In genomic region chr16:4706871-4707270, GRCh38 we compare ENCODE assay signal across 18 cellular contexts. TPM values are rescaled to one million over a fixed set of nuclear protein-coding genes. Genes with fewer than 3 reads are reported as not detected.
DNase-seq lines count a peak whose midpoint lies in the region; ATAC-seq and TF ChIP-seq lines count a peak whose summit lies in the region.
"Had no signal": no experiment of that assay in that cellular context is flagged by ENCODE, and none has a peak within 500 bp of the region (broad histone marks: within the 10 kb centered on the region; RNA-seq: fewer than 3 reads in every experiment).

No MANE protein-coding gene starts in this region.

- no peak overlapping the region for H3K4me3 Mint-ChIP-seq in activated T-cell treated with anti-CD3 and anti-CD28 coated beads, Interleukin-2, amount 50 U/mL, for 24 hours
- no peak overlapping the region for H3K4me3 Mint-ChIP-seq in activated T-cell treated with anti-CD3 and anti-CD28 coated beads, Interleukin-2, amount 50 U/mL, for 72 hours
- no peak overlapping the region for H3K4me3 Mint-ChIP-seq in WTC11
- H3K4me3 Mint-ChIP-seq: GM23338 had no signal

- POLR2A ChIA-PET in WTC11 (lab: Charles Lee), result interaction anchor here (0.7 kb wide), 1 partner anchor 31 kb away, joined by 3 read pairs; no protein-coding TSS in a partner anchor

- no peaks in the 10 kb centered on the region for H3K27me3 Mint-ChIP-seq in activated T-cell treated with anti-CD3 and anti-CD28 coated beads, Interleukin-2, amount 50 U/mL, for 24 hours
- H3K27me3 Mint-ChIP-seq in activated T-cell treated with anti-CD3 and anti-CD28 coated beads, Interleukin-2, amount 50 U/mL, for 72 hours (ENCODE audit: low read depth), result no peaks in the 10 kb centered on the region
- H3K27me3 Mint-ChIP-seq in WTC11 (ENCODE audit: low read depth), result no peaks in the 10 kb centered on the region

- DNase-seq in activated T-cell treated with anti-CD3 and anti-CD28 coated beads, Interleukin-2, amount 50 U/mL, for 24 hours, result no peak
- no peak for DNase-seq in activated T-cell treated with anti-CD3 and anti-CD28 coated beads, Interleukin-2, amount 50 U/mL, for 72 hours
- DNase-seq in WTC11 (ENCODE audit: low spot score) (no peak), inferior parietal cortex (ENCODE audit: extremely low spot score) (peak; percentile 29), superior temporal gyrus (ENCODE audit: extremely low spot score) (peak; percentile 25), foreskin fibroblast (no peak)
- no peak for DNase-seq in activated CD4-positive, alpha-beta T cell treated with anti-CD3 and anti-CD28 coated beads, Interleukin-2, amount 50 U/mL, for 48 hours
- DNase-seq: DMS79 treated with DMSO at 0.1 percent for 48 hours; KG1; NCI-H1436; NCI-H2029 treated with DMSO at 0.1 percent for 48 hours; NCI-H2171 treated with DMSO at 0.1 percent for 48 hours; NCI-H446 treated with DMSO at 0.1 percent for 48 hours; NK-92 treated with Interleukin-12 subunit alpha and Interleukin-12 subunit beta, amount 100 ng/mL, for 24 hours had no signal

- no peaks in the 10 kb centered on the region for H3K9me3 Mint-ChIP-seq in activated T-cell treated with anti-CD3 and anti-CD28 coated beads, Interleukin-2, amount 50 U/mL, for 24 hours
- no peaks in the 10 kb centered on the region for H3K9me3 Mint-ChIP-seq in activated T-cell treated with anti-CD3 and anti-CD28 coated beads, Interleukin-2, amount 50 U/mL, for 72 hours
- no peaks in the 10 kb centered on the region for H3K9me3 Mint-ChIP-seq in WTC11
- H3K9me3 Mint-ChIP-seq: GM23338 had no signal

- TF ChIP-seq CTCF in WTC11 (IDR thresholded peaks at IDR 0.05) (no peak), foreskin fibroblast (IDR thresholded peaks at IDR 0.05; ENCODE audit: low read depth, low read length) (no peak)

- no peak for ATAC-seq in activated T-cell treated with anti-CD3 and anti-CD28 coated beads, Interleukin-2, amount 50 U/mL, for 72 hours (replicated peaks in 1 of 2)
- ATAC-seq in WTC11, result no peak
- no peak for ATAC-seq in HG02610 (IDR thresholded peaks at IDR 0.05; ENCODE audit: unreplicated experiment)
- ATAC-seq: GM23338 had no signal

- H3K27ac Mint-ChIP-seq in activated T-cell treated with anti-CD3 and anti-CD28 coated beads, Interleukin-2, amount 50 U/mL, for 24 hours, result peak overlapping the region; percentile 1
- no peak overlapping the region for H3K27ac Mint-ChIP-seq in activated T-cell treated with anti-CD3 and anti-CD28 coated beads, Interleukin-2, amount 50 U/mL, for 72 hours
- peak overlapping the region; percentile 77 for H3K27ac Mint-ChIP-seq in WTC11
- H3K27ac Mint-ChIP-seq: GM23338 had no signal

- no peaks in the 10 kb centered on the region for H3K4me1 Mint-ChIP-seq in activated T-cell treated with anti-CD3 and anti-CD28 coated beads, Interleukin-2, amount 50 U/mL, for 24 hours (ENCODE audit: low read depth)
- no peaks in the 10 kb centered on the region for H3K4me1 Mint-ChIP-seq in activated T-cell treated with anti-CD3 and anti-CD28 coated beads, Interleukin-2, amount 50 U/mL, for 72 hours (ENCODE audit: low read depth)
- no peaks in the 10 kb centered on the region for H3K4me1 Mint-ChIP-seq in WTC11
- H3K4me1 Mint-ChIP-seq: GM23338 had no signal

- H3K4me3 ChIP-seq in foreskin fibroblast (ENCODE audit: low read depth in 1 of 2, low read length in 2 of 2), result no peak overlapping the region
- H3K4me3 ChIP-seq: BLaER1 treated with 17β-estradiol and CSF1 and Interleukin-3, amounts not matched to agents 10 nM and 100 nM; GM23338 had no signal

- CTCF ChIA-PET in WTC11 (lab: Charles Lee), result interaction anchor here (1.1 to 1.3 kb wide), 3 partner anchors 12 to 249 kb away, joined by 4 to 7 read pairs (median 6); no protein-coding TSS in a partner anchor

- peaks cover 62% of the 10 kb centered on the region for H3K36me3 Mint-ChIP-seq in activated T-cell treated with anti-CD3 and anti-CD28 coated beads, Interleukin-2, amount 50 U/mL, for 24 hours (ENCODE audit: low read depth)
- H3K36me3 Mint-ChIP-seq in activated T-cell treated with anti-CD3 and anti-CD28 coated beads, Interleukin-2, amount 50 U/mL, for 72 hours (ENCODE audit: insufficient read depth in 2 of 2), result peaks cover 3 to 12% of the 10 kb centered on the region in 2 donors
- peaks cover 40% of the 10 kb centered on the region for H3K36me3 Mint-ChIP-seq in WTC11

TF ChIP-seq in WTC11, 78 proteins besides CTCF, POLR2A, EP300 and RAD21:
- TF ChIP-seq ZNF232 (CRISPR knock-in tag; IDR thresholded peaks at IDR 0.05), result no peak
- TF ChIP-seq TEAD1 (CRISPR knock-in tag; IDR thresholded peaks at IDR 0.05), result no peak
- TF ChIP-seq IRF2 (CRISPR knock-in tag; IDR thresholded peaks at IDR 0.05; ENCODE audit: borderline replicate concordance, low read depth), result no peak
- TF ChIP-seq FOXP1 (CRISPR knock-in tag; IDR thresholded peaks at IDR 0.05; ENCODE audit: borderline replicate concordance), result no peak
- no peak for TF ChIP-seq AR (CRISPR knock-in tag; IDR thresholded peaks at IDR 0.05)
- no peak for TF ChIP-seq SP1 (CRISPR knock-in tag; conservative IDR thresholded peaks at IDR 0.05)
- no peak for TF ChIP-seq NR1H2 (CRISPR knock-in tag; IDR thresholded peaks at IDR 0.05)
- TF ChIP-seq ZNF423 (CRISPR knock-in tag; IDR thresholded peaks at IDR 0.05), result no peak
- TF ChIP-seq ZBTB43 (CRISPR knock-in tag; IDR thresholded peaks at IDR 0.05), result no peak
- no peak for TF ChIP-seq CBFB (CRISPR knock-in tag; IDR thresholded peaks at IDR 0.05; ENCODE audit: low read depth)
- no peak for TF ChIP-seq ZNF263 (CRISPR knock-in tag; IDR thresholded peaks at IDR 0.05; ENCODE audit: low read depth)

RNA-seq across cellular contexts. Expression of gene NUDT16L1, which starts 13.5 kb away (rescaled TPM):
- 10 to 100 TPM; 22.8 to 28.0 TPM for total RNA-seq in activated T-cell treated with anti-CD3 and anti-CD28 coated beads, Interleukin-2, amount 50 U/mL, for 72 hours
- total RNA-seq in WTC11 (2021), result 41.8 to 45.8 TPM (median 42.0 TPM) in 3 replicates

RNA-seq across cellular contexts. Expression of gene ANKS3, which starts 27.2 kb away (rescaled TPM):
- total RNA-seq in activated T-cell treated with anti-CD3 and anti-CD28 coated beads, Interleukin-2, amount 50 U/mL, for 72 hours, result 10 to 100 TPM; 18.0 to 20.6 TPM
- total RNA-seq in WTC11 (2021), result 28.6 to 35.6 TPM (median 31.5 TPM) in 3 replicates

RNA-seq across cellular contexts. Expression of gene DNAAF8, which starts 27.5 kb away (rescaled TPM):
- under 1 TPM in 1 of 2 donors, not detected in 1; 0.48 TPM for total RNA-seq in activated T-cell treated with anti-CD3 and anti-CD28 coated beads, Interleukin-2, amount 50 U/mL, for 72 hours
- 0.09 to 0.41 TPM (median 0.14 TPM) in 3 replicates for total RNA-seq in WTC11 (2021)
- total RNA-seq: G401 had no signal

Comparison
In these comparisons a context has a peak if more than half of its experiments do, and no peak if none do; other contexts are left out.
1. DNase-seq: peak in inferior parietal cortex (single experiment) and superior temporal gyrus (single experiment); none in activated T-cell treated with anti-CD3 and anti-CD28 coated beads, Interleukin-2, amount 50 U/mL, for 24 hours (single experiment), activated T-cell treated with anti-CD3 and anti-CD28 coated beads, Interleukin-2, amount 50 U/mL, for 72 hours (0 of 2), WTC11 (single experiment), activated CD4-positive, alpha-beta T cell treated with anti-CD3 and anti-CD28 coated beads, Interleukin-2, amount 50 U/mL, for 48 hours (0 of 2) and foreskin fibroblast (0 of 2).